In the genomic region with DNA sequence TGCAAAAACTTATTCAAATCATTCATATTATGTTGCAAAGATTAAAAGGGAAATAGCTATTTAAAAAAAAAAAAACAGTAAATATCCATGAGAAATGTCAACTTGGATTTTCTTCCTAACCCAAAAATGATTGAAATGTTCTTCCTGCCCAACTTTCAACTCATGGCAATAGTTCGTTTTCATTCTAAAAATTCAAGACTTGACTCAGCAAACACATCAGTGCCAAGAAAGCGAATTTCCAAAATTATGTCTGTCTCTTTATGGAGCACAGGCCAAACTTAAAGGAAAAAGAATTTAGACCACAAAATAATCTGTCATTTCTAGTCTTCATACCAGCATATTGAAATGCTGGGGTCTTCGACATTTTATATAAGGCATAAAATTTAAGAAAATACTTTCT, we compare ENCODE assay signal across 26 cellular contexts.
"Had no signal": no experiment of that assay in that cellular context is flagged by ENCODE, and none has a peak within 500 bp of the region (broad histone marks: within the 10 kb centered on the region; RNA-seq: fewer than 3 reads in every experiment).

No MANE protein-coding gene starts in this region.

- H3K27me3 ChIP-seq: pancreas, thyroid gland, upper lobe of right lung had no signal

- H3K36me3 Mint-ChIP-seq: immature natural killer cell; natural killer cell treated with Interleukin-12 subunit alpha and Interleukin-12 subunit beta and Interleukin-15 and Interleukin-18, amount 100 ng/mL, for 72 hours; stimulated activated memory B cell treated with anti-CD40 and anti-IgM and Interleukin-4, amounts not matched to agents 10 μg/mL and 1 μg/mL and 100 μg/mL, for 72 hours had no signal

- H3K9me3 ChIP-seq: left ventricle myocardium inferior, mucosa of descending colon, pancreas, prostate gland, thyroid gland, upper lobe of right lung had no signal

- H3K36me3 ChIP-seq: pancreas, prostate gland, thyroid gland, upper lobe of right lung had no signal

- H3K4me3 ChIP-seq: left ventricle myocardium inferior, lung, mucosa of descending colon, pancreas, prostate gland, thyroid gland, upper lobe of right lung had no signal

- DNase-seq: hypothalamus; immature natural killer cell; kidney; left colon; left ventricle myocardium inferior; midbrain; mucosa of descending colon; naive thymus-derived CD4-positive, alpha-beta T cell; pancreas; retina; right cardiac atrium; small intestine; stimulated activated CD4-positive, alpha-beta T cell treated with anti-CD3 and anti-CD28 coated beads, Interleukin-1b, Interleukin-23, amount 100 ng/mL, for 48 hours; stimulated activated CD4-positive, alpha-beta T cell treated with anti-CD3 and anti-CD28 coated beads, Interleukin-2, amount 100 ng/mL, for 48 hours; stimulated activated CD4-positive, alpha-beta T cell treated with anti-CD3 and anti-CD28 coated beads, Interleukin-4, amount 100 ng/mL, for 4 hours; stimulated activated CD8-positive, alpha-beta memory T cell treated with anti-CD3 and anti-CD28 coated beads, Interleukin-4, amount 100 ng/mL, for 48 hours; stimulated activated naive CD4-positive, alpha-beta T cell treated with Interleukin-2 at 50 U/mL for 16 hours; stimulated activated naive CD8-positive, alpha-beta T cell treated with anti-CD3 and anti-CD28 coated beads, Interleukin-15, amount 100 ng/mL, for 72 hours; substantia nigra; thyroid gland; upper lobe of right lung had no signal

- H3K4me1 ChIP-seq: prostate gland had no signal

- H3K4me3 Mint-ChIP-seq: immature natural killer cell; naive thymus-derived CD4-positive, alpha-beta T cell; natural killer cell treated with Interleukin-12 subunit alpha and Interleukin-12 subunit beta and Interleukin-15 and Interleukin-18, amount 100 ng/mL, for 72 hours; stimulated activated memory B cell treated with anti-CD40 and anti-IgM and Interleukin-4, amounts not matched to agents 10 μg/mL and 1 μg/mL and 100 μg/mL, for 72 hours; stimulated activated naive CD8-positive, alpha-beta T cell treated with anti-CD3 and anti-CD28 coated beads, Interleukin-15, amount 100 ng/mL, for 72 hours had no signal

- H3K27ac ChIP-seq: left ventricle myocardium inferior, pancreas, prostate gland, thyroid gland, upper lobe of right lung had no signal

- H3K4me1 Mint-ChIP-seq: immature natural killer cell; naive thymus-derived CD4-positive, alpha-beta T cell; stimulated activated memory B cell treated with anti-CD40 and anti-IgM and Interleukin-4, amounts not matched to agents 10 μg/mL and 1 μg/mL and 100 μg/mL, for 72 hours; stimulated activated naive CD8-positive, alpha-beta T cell treated with anti-CD3 and anti-CD28 coated beads, Interleukin-15, amount 100 ng/mL, for 72 hours had no signal

- H3K27ac Mint-ChIP-seq: immature natural killer cell; naive thymus-derived CD4-positive, alpha-beta T cell; natural killer cell treated with Interleukin-12 subunit alpha and Interleukin-12 subunit beta and Interleukin-15 and Interleukin-18, amount 100 ng/mL, for 72 hours; stimulated activated memory B cell treated with anti-CD40 and anti-IgM and Interleukin-4, amounts not matched to agents 10 μg/mL and 1 μg/mL and 100 μg/mL, for 72 hours; stimulated activated naive CD8-positive, alpha-beta T cell treated with anti-CD3 and anti-CD28 coated beads, Interleukin-15, amount 100 ng/mL, for 72 hours had no signal

- ATAC-seq: left colon; mucosa of descending colon; naive thymus-derived CD4-positive, alpha-beta T cell; natural killer cell treated with Interleukin-12 subunit alpha and Interleukin-12 subunit beta and Interleukin-15 and Interleukin-18, amount 100 ng/mL, for 72 hours; pancreas; right cardiac atrium; sciatic nerve; stimulated activated memory B cell treated with anti-CD40 and anti-IgM and Interleukin-4, amounts not matched to agents 10 μg/mL and 1 μg/mL and 100 μg/mL, for 72 hours; stimulated activated naive CD8-positive, alpha-beta T cell treated with anti-CD3 and anti-CD28 coated beads, Interleukin-15, amount 100 ng/mL, for 72 hours; upper lobe of right lung had no signal

- H3K9me3 Mint-ChIP-seq: stimulated activated memory B cell treated with anti-CD40 and anti-IgM and Interleukin-4, amounts not matched to agents 10 μg/mL and 1 μg/mL and 100 μg/mL, for 72 hours had no signal

- H3K27me3 Mint-ChIP-seq: stimulated activated memory B cell treated with anti-CD40 and anti-IgM and Interleukin-4, amounts not matched to agents 10 μg/mL and 1 μg/mL and 100 μg/mL, for 72 hours had no signal
